ENCODE assay signal across 8 cellular contexts in the genomic region with DNA sequence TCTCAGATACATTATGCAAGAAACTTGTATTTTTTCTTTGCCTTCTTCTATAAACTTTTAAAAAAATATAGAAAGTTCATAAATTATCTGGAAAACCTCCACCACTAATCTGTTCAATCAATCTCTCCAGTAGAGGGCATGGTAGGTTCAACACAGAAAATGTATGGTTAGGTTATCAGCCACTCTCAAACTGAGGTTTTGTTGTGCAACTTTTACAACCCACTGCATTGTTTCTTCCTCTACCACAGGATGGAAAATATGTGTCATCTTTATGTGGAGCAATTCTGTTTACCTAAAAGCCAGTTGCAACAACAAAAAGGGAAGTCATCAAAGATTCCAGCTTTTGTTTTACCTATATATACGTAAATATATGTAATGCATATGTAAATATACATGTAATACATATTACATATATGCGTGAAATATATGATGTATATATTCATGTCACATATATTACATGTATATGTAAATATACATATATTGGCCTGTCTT. TPM values are rescaled to one million over a fixed set of nuclear protein-coding genes. Genes with fewer than 3 reads are reported as not detected.
DNase-seq lines count a peak whose midpoint lies in the region; ATAC-seq, FAIRE-seq and TF ChIP-seq lines count a peak whose summit lies in the region.

No MANE protein-coding gene starts in this region.

- POLR2A ChIA-PET in RWPE1 (lab: Yijun Ruan, JAX; ENCODE audit: low non-redundant PET) (no interaction called here), H1 (lab: Charles Lee; ENCODE audit: partially characterized antibody) (no interaction called here)

- H3K4me3 ChIP-seq in H1 (ENCODE audit: extremely low read depth in 1 of 4, insufficient read depth in 2 of 4, low read depth in 3 of 4, low read length in 4 of 4): no peak overlapping the region

- FAIRE-seq in H1 (lab: Jason Lieb, UNC): no peak

- H3K56ac ChIP-seq in H1 (replicated peaks; ENCODE audit: insufficient read length, low read depth, low read length): no peak overlapping the region

- H2AFZ ChIP-seq in H1 (ENCODE audit: low read length): no peak overlapping the region

- no peak overlapping the region for H2BK120ac ChIP-seq in H1 (replicated peaks; ENCODE audit: low read depth, low read length)

- H3K79me1 ChIP-seq in H1 (ENCODE audit: low read depth, low read length): no peaks in the 10 kb centered on the region

- H4K91ac ChIP-seq in H1 (replicated peaks; ENCODE audit: insufficient read length, low read length): no peak overlapping the region

- peaks cover 0 to 7% (median 3%) of the 10 kb centered on the region in 4 experiments; a peak in 3 of 7 replicates for H3K4me1 ChIP-seq in H1 (replicated peaks in 1 of 4; ENCODE audit: control insufficient read depth in 3 of 4, insufficient read depth in 4 of 4, low read length in 3 of 4)

- peak; percentile 27 for ATAC-seq in GM21576 (IDR thresholded peaks at IDR 0.05; ENCODE audit: unreplicated experiment)
- peak; percentile 61 to 63 for ATAC-seq in natural killer cell treated with Interleukin-12 subunit alpha and Interleukin-12 subunit beta and Interleukin-15 and Interleukin-18, amount 100 ng/mL, for 72 hours

- peaks cover 0 to 6% (median 0%) of the 10 kb centered on the region in 4 experiments; a peak in 1 of 8 replicates for H3K36me3 ChIP-seq in H1 (ENCODE audit: control insufficient read depth in 2 of 4, insufficient read depth in 4 of 4, low read length in 3 of 4)

- H2BK5ac ChIP-seq in H1 (ENCODE audit: low read depth, low read length): no peak overlapping the region

- no peak overlapping the region for H3K23ac ChIP-seq in H1 (ENCODE audit: insufficient read length)

- H3K14ac ChIP-seq in H1 (ENCODE audit: insufficient read length): no peak overlapping the region

- H3K23me2 ChIP-seq in H1 (ENCODE audit: low read depth, low read length): peaks cover 12% of the 10 kb centered on the region; the same call in 1 of the 2 replicates

- no peaks in the 10 kb centered on the region for H4K20me1 ChIP-seq in H1 (replicated peaks in 1 of 2; ENCODE audit: control insufficient read depth in 1 of 2, insufficient read depth in 2 of 2, low read length in 2 of 2)

- TF ChIP-seq CTCF in RWPE1 (conservative IDR thresholded peaks at IDR 0.05; ENCODE audit: low read depth): peak; percentile 75
- TF ChIP-seq CTCF in H1 (IDR thresholded peaks at IDR 0.05; ENCODE audit: control extremely low read depth in 1 of 3, insufficient read depth in 1 of 3, low read depth in 1 of 3, low read length in 3 of 3): peak in 2 of 3 experiments; percentile 39 to 50; a peak in 2 of 4 replicates

- no peak overlapping the region for H2AK5ac ChIP-seq in H1 (ENCODE audit: low read depth, low read length)

- no peak overlapping the region for H2BK12ac ChIP-seq in H1 (ENCODE audit: low read depth, low read length)

- peaks cover 0 to 2% of the 10 kb centered on the region in 2 donors for H3K27me3 Mint-ChIP-seq in natural killer cell treated with Interleukin-12 subunit alpha and Interleukin-12 subunit beta and Interleukin-15 and Interleukin-18, amount 100 ng/mL, for 72 hours

- no peak overlapping the region for H3K18ac ChIP-seq in H1 (ENCODE audit: extremely low read depth, low read length)

- CTCF ChIA-PET in RWPE1 (lab: Yijun Ruan, JAX) (interaction anchor here (0.7 to 4.6 kb wide), 9 partner anchors 9 to 332 kb away, joined by 3 to 28 read pairs (median 4); no protein-coding TSS in a partner anchor), H1 (lab: Charles Lee; ENCODE audit: partially characterized antibody) (interaction anchor here (1.0 to 4.4 kb wide), 17 partner anchors 9 to 329 kb away, joined by 3 to 43 read pairs (median 5); no protein-coding TSS in a partner anchor)

- no peak overlapping the region for H4K8ac ChIP-seq in H1 (ENCODE audit: extremely low read depth, insufficient read depth, low read length)

- TF ChIP-seq RAD21 in H1 (IDR thresholded peaks at IDR 0.05 in 1 of 2, conservative IDR thresholded peaks at IDR 0.05 in 1 of 2; ENCODE audit: low read depth in 2 of 2, low read length in 2 of 2): peak; percentile 77 to 79

- no peaks in the 10 kb centered on the region for H3K36me3 Mint-ChIP-seq in natural killer cell treated with Interleukin-12 subunit alpha and Interleukin-12 subunit beta and Interleukin-15 and Interleukin-18, amount 100 ng/mL, for 72 hours

- TF ChIP-seq EP300 in H1 (IDR thresholded peaks at IDR 0.05; ENCODE audit: borderline replicate concordance in 1 of 2, low read depth in 2 of 2, low read length in 2 of 2): no peak

- H3K9me3 ChIP-seq in H1 (ENCODE audit: insufficient read depth in 2 of 2, low read depth in 1 of 2, low read length in 1 of 2): no peaks in the 10 kb centered on the region

- 87% methylated on average over 2 of the region's 2 CpGs; no CpG with 5 or more reads in 1 of the 2 experiments for WGBS in H1 (ENCODE audit: extremely low coverage in 1 of 2, insufficient coverage in 1 of 2, insufficient read length in 1 of 2, insufficient replicate concordance in 2 of 2, low coverage in 1 of 2, low lambda C conversion rate in 2 of 2, missing lambda C conversion rate in 1 of 2), 2 experiments

- no peak overlapping the region for H4K5ac ChIP-seq in H1 (ENCODE audit: insufficient read length, low read depth, low read length)

- H3K4me3 Mint-ChIP-seq in natural killer cell treated with Interleukin-12 subunit alpha and Interleukin-12 subunit beta and Interleukin-15 and Interleukin-18, amount 100 ng/mL, for 72 hours: no peak overlapping the region

- H3K27ac ChIP-seq in RWPE1 (no peak overlapping the region), H1 (ENCODE audit: low read depth, low read length) (no peak overlapping the region)

- no peaks in the 10 kb centered on the region for H3K79me2 ChIP-seq in H1 (ENCODE audit: control insufficient read depth in 1 of 2, insufficient read depth in 2 of 2, low read length in 2 of 2)

- H3K9me3 Mint-ChIP-seq in natural killer cell treated with Interleukin-12 subunit alpha and Interleukin-12 subunit beta and Interleukin-15 and Interleukin-18, amount 100 ng/mL, for 72 hours: no peaks in the 10 kb centered on the region

- TF ChIP-seq POLR2A in H1 (IDR thresholded peaks at IDR 0.05; ENCODE audit: control extremely low read depth in 1 of 2, low read depth in 2 of 2, low read length in 2 of 2): no peak

- H3K4ac ChIP-seq in H1 (replicated peaks; ENCODE audit: insufficient read length, low read depth, low read length): no peak overlapping the region

- H3K27ac Mint-ChIP-seq in natural killer cell treated with Interleukin-12 subunit alpha and Interleukin-12 subunit beta and Interleukin-15 and Interleukin-18, amount 100 ng/mL, for 72 hours: peak overlapping the region; percentile 61 to 82

- no peak overlapping the region for H2BK15ac ChIP-seq in H1 (ENCODE audit: low read length)

- H3K9ac ChIP-seq in H1 (replicated peaks in 1 of 4; ENCODE audit: extremely low read depth in 1 of 4, low read depth in 3 of 4, low read length in 3 of 4): no peak overlapping the region

- no peak overlapping the region for H2BK20ac ChIP-seq in H1 (ENCODE audit: low read length)

- peak; percentile 40 for DNase-seq in stimulated activated CD4-positive, alpha-beta T cell treated with anti-CD3 and anti-CD28 coated beads, Interleukin-4, amount 100 ng/mL, for 24 hours
- DNase-seq in stimulated activated CD4-positive, alpha-beta T cell treated with anti-CD3 and anti-CD28 coated beads, Interleukin-4, amount 100 ng/mL, for 4 hours: no peak
- peak; percentile 56 for DNase-seq in HuH-7.5 (ENCODE audit: low spot score)
- DNase-seq in RWPE1 (ENCODE audit: low spot score): peak; percentile 86
- DNase-seq in H1 (ENCODE audit: low read depth in 1 of 2, low spot score in 2 of 2): no peak
- peak; percentile 71 for DNase-seq in natural killer cell treated with Interleukin-12 subunit alpha and Interleukin-12 subunit beta and Interleukin-15 and Interleukin-18, amount 100 ng/mL, for 72 hours (ENCODE audit: low spot score)
- no peak for DNase-seq in DMS79 (lab: John Stamatoyannopoulos, UW)

- no peak overlapping the region for H3K4me2 ChIP-seq in H1 (ENCODE audit: insufficient read depth in 1 of 2, low read depth in 2 of 2, low read length in 2 of 2)

- peaks cover 32 to 36% of the 10 kb centered on the region in 2 donors for H3K4me1 Mint-ChIP-seq in natural killer cell treated with Interleukin-12 subunit alpha and Interleukin-12 subunit beta and Interleukin-15 and Interleukin-18, amount 100 ng/mL, for 72 hours (ENCODE audit: low read depth in 2 of 2)

- no peaks in the 10 kb centered on the region; a peak in 3 of 7 replicates for H3K27me3 ChIP-seq in H1 (replicated peaks in 1 of 4; ENCODE audit: control insufficient read depth in 3 of 4, extremely low read depth in 1 of 4, insufficient read depth in 3 of 4, low read length in 3 of 4)

TF ChIP-seq in H1, 55 proteins besides CTCF, POLR2A, EP300 and RAD21:
- TF ChIP-seq ASH2L (IDR thresholded peaks at IDR 0.05; ENCODE audit: low read length) (no peak), CEBPB (IDR thresholded peaks at IDR 0.05; ENCODE audit: low read depth, low read length) (peak; percentile 93), JUND (IDR thresholded peaks at IDR 0.05; ENCODE audit: low read length) (peak; percentile 60; the same call in 1 of the 2 replicates)

RNA-seq across cellular contexts. Expression of a gene that starts 3.0 kb away (rescaled TPM):
- 16.6 and 17.0 TPM in 2 replicates for total RNA-seq in H1 (2021; fragmentation: NEBNext Ultra II Directional; extraction: Animal tissue kit (Norgen Biotek cat#: 25700))
- polyA plus RNA-seq in H1 (2011; rRNA removed): 4.4 and 9.1 TPM in 2 replicates
- polyA plus RNA-seq in H1 (2011; cell fraction: cytosol; rRNA removed): 12.6 TPM
- polyA plus RNA-seq in H1 (2011; cell fraction: nucleus; rRNA removed): 2.3 TPM
- 10.8 to 14.4 TPM (median 11.1 TPM) in 4 replicates for polyA plus RNA-seq in H1 (2012, experiment 1 of 2)
- polyA plus RNA-seq in H1 (2012, experiment 2 of 2): 0.85 TPM
- polyA plus RNA-seq in H1 (2013, experiment 1 of 2): 15.9 TPM
- 16.0 TPM for polyA plus RNA-seq in H1 (2013, experiment 2 of 2)
- 5.4 and 6.6 TPM in 2 replicates for polyA minus RNA-seq in H1 (2011; rRNA and poly(A)+ RNA removed)
- polyA minus RNA-seq in H1 (2011; cell fraction: cytosol; rRNA and poly(A)+ RNA removed): 10.8 TPM
- polyA minus RNA-seq in H1 (2011; cell fraction: nucleus; rRNA and poly(A)+ RNA removed): 20.5 TPM
- total RNA-seq in natural killer cell treated with Interleukin-12 subunit alpha and Interleukin-12 subunit beta and Interleukin-15 and Interleukin-18, amount 100 ng/mL, for 72 hours: 10 to 100 TPM in 1 of 2 donors, 1 to 10 TPM in 1; 9.6 to 16.5 TPM

Comparison
In these comparisons a context has a peak if more than half of its experiments do, and no peak if none do; other contexts are left out.
1. DNase-seq: peak in stimulated activated CD4-positive, alpha-beta T cell treated with anti-CD3 and anti-CD28 coated beads, Interleukin-4, amount 100 ng/mL, for 24 hours (single experiment), HuH-7.5 (single experiment), RWPE1 (single experiment) and natural killer cell treated with Interleukin-12 subunit alpha and Interleukin-12 subunit beta and Interleukin-15 and Interleukin-18, amount 100 ng/mL, for 72 hours (single experiment); none in stimulated activated CD4-positive, alpha-beta T cell treated with anti-CD3 and anti-CD28 coated beads, Interleukin-4, amount 100 ng/mL, for 4 hours (0 of 2), H1 (0 of 2) and DMS79 (single experiment).